Comparison of ENCODE assay signal across 20 cellular contexts in the genomic region with DNA sequence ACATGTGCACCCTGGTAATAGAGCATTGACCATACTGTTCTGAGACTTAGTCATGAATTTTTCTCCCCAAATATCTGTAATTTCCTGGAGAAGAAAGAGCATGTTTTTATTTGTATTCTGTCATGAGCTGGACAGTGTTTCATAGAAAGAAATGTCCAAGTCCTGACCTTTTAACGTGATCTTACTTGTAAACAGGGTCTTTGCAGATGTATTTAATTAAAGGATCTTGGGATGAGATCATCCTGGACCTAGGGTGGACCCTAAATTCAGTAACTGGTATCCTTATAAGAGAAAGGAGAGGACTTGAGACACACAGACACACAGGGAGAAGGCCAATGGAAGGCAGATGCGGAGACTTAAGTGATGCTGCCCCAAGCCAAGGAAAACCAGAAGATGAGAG.
"Had no signal": no experiment of that assay in that cellular context is flagged by ENCODE, and none has a peak within 500 bp of the region (broad histone marks: within the 10 kb centered on the region; RNA-seq: fewer than 3 reads in every experiment).

No MANE protein-coding gene starts in this region.

- H3K27ac Mint-ChIP-seq: activated CD8-positive, alpha-beta T cell treated with anti-CD3 and anti-CD28 coated beads, Interleukin-2, amount 10 ng/mL, durations not matched to agents 7 days and 5 days; activated naive CD4-positive, alpha-beta T cell treated with anti-CD3 and anti-CD28 coated beads for 36 hours; activated T-cell treated with anti-CD3 and anti-CD28 coated beads, Interleukin-2, amount 50 U/mL, for 24 hours; T-helper 2 cell treated with Interferon-gamma antibody and Interleukin-4, amounts not matched to agents 5 μg/mL and 100 μg/mL, for 36 hours had no signal

- H3K4me3 Mint-ChIP-seq: activated CD8-positive, alpha-beta T cell treated with anti-CD3 and anti-CD28 coated beads, Interleukin-2, amount 10 ng/mL, durations not matched to agents 7 days and 5 days; activated naive CD4-positive, alpha-beta T cell treated with anti-CD3 and anti-CD28 coated beads for 36 hours; activated T-cell treated with anti-CD3 and anti-CD28 coated beads, Interleukin-2, amount 50 U/mL, for 24 hours; T-helper 2 cell treated with Interferon-gamma antibody and Interleukin-4, amounts not matched to agents 5 μg/mL and 100 μg/mL, for 36 hours had no signal

- H3K27me3 ChIP-seq: esophagus muscularis mucosa, right atrium auricular region, tibial nerve, vagina had no signal

- H3K9me3 Mint-ChIP-seq: activated naive CD4-positive, alpha-beta T cell treated with anti-CD3 and anti-CD28 coated beads for 36 hours; T-helper 2 cell treated with Interferon-gamma antibody and Interleukin-4, amounts not matched to agents 5 μg/mL and 100 μg/mL, for 36 hours had no signal

- H3K9me3 ChIP-seq: esophagus muscularis mucosa, lower lobe of right lung, prostate gland, right atrium auricular region, tibial nerve, vagina had no signal

- H3K4me3 ChIP-seq: esophagus muscularis mucosa, lower lobe of right lung, prostate gland, right atrium auricular region, tibial nerve, vagina had no signal

- DNase-seq: activated CD4-positive, alpha-beta T cell treated with anti-CD3 and anti-CD28 coated beads for 48 hours; activated CD4-positive, CD25-positive, alpha-beta regulatory T cell; activated CD8-positive, alpha-beta T cell treated with anti-CD3 and anti-CD28 coated beads, Interleukin-2, amount 10 ng/mL, durations not matched to agents 7 days and 5 days; activated naive CD4-positive, alpha-beta T cell treated with anti-CD3 and anti-CD28 coated beads for 36 hours; activated T-cell treated with anti-CD3 and anti-CD28 coated beads, Interleukin-2, amount 50 U/mL, for 24 hours; aorta; cerebellar nuclear complex; cortex of kidney; foreskin melanocyte; hypothalamus; lower lobe of right lung; naive thymus-derived CD8-positive, alpha-beta T cell; stimulated activated naive CD8-positive, alpha-beta T cell treated with anti-CD3 and anti-CD28 coated beads, Interleukin-15, Interleukin-2, amounts not matched to agents 100 U/mL and 50 U/mL, for 24 hours; substantia nigra had no signal

- H3K36me3 Mint-ChIP-seq: naive thymus-derived CD8-positive, alpha-beta T cell had no signal

- H3K27ac ChIP-seq: esophagus muscularis mucosa, lower lobe of right lung, prostate gland, right atrium auricular region, tibial nerve, vagina had no signal

- ATAC-seq: activated CD8-positive, alpha-beta T cell treated with anti-CD3 and anti-CD28 coated beads, Interleukin-2, amount 10 ng/mL, durations not matched to agents 7 days and 5 days; lower lobe of right lung; naive thymus-derived CD8-positive, alpha-beta T cell; stimulated activated naive CD8-positive, alpha-beta T cell treated with anti-CD3 and anti-CD28 coated beads, Interleukin-15, Interleukin-2, amounts not matched to agents 100 U/mL and 50 U/mL, for 24 hours had no signal
